Comparison of ENCODE assay signal across 10 cellular contexts in genomic region chr1:39692152-39693064, GRCh38. TPM values are rescaled to one million over a fixed set of nuclear protein-coding genes. Genes with fewer than 3 reads are reported as not detected.
DNase-seq lines count a peak whose midpoint lies in the region; TF ChIP-seq lines count a peak whose summit lies in the region.
"Had no signal": no experiment of that assay in that cellular context is flagged by ENCODE, and none has a peak within 500 bp of the region (broad histone marks: within the 10 kb centered on the region; RNA-seq: fewer than 3 reads in every experiment).

No MANE protein-coding gene starts in this region.

- H3K9me3 ChIP-seq in vagina, result no peaks in the 10 kb centered on the region

- TF ChIP-seq CTCF in vagina (IDR thresholded peaks at IDR 0.05) (no peak), GM13976 (IDR thresholded peaks at IDR 0.05; ENCODE audit: borderline replicate concordance, control extremely low read depth, extremely low read depth, insufficient read depth, missing control alignments) (no peak)

- no peaks in the 10 kb centered on the region for H3K27me3 ChIP-seq in vagina

- H3K27ac ChIP-seq in angular gyrus (ENCODE audit: low read depth, low read length) (peak overlapping the region; percentile 78), vagina (no peak overlapping the region)

- peak; percentile 18 for DNase-seq in stimulated activated CD4-positive, alpha-beta T cell treated with anti-CD3 and anti-CD28 coated beads, Interleukin-15, amount 100 ng/mL, for 24 hours
- no peak for DNase-seq in stimulated activated CD4-positive, alpha-beta T cell treated with anti-CD3 and anti-CD28 coated beads, Interleukin-1b, Interleukin-23, amount 100 ng/mL, for 48 hours
- peak; percentile 46 for DNase-seq in midbrain (lab: John Stamatoyannopoulos, UW)
- DNase-seq in vagina (ENCODE audit: extremely low spot score in 2 of 2), result no peak
- no peak for DNase-seq in amniotic stem cell (lab: John Stamatoyannopoulos, UW)
- no peak for DNase-seq in NCI-H345 (lab: John Stamatoyannopoulos, UW)
- no peak for DNase-seq in GM13976 (ENCODE audit: low spot score)

- H3K4me3 ChIP-seq in vagina, result peak overlapping the region; percentile 21 to 34

- peaks cover 21% of the 10 kb centered on the region for H3K4me1 ChIP-seq in vagina

- in situ Hi-C loops in GM13976 (cut with MboI; ENCODE audit: low sequenced_read_pairs, unreplicated experiment), result no loop called here

- TF ChIP-seq POLR2A in vagina (IDR thresholded peaks at IDR 0.05), result no peak

- no peaks in the 10 kb centered on the region for H3K36me3 ChIP-seq in vagina

- intact Hi-C loops in vagina (cut with DNase I), result no loop called here

RNA-seq across cellular contexts. Expression of gene HPCAL4, which starts 1.2 kb away (rescaled TPM):
- total RNA-seq in vagina, result 0.49 TPM
- total RNA-seq: HT1080, lung microvascular endothelial cell had no signal

RNA-seq across cellular contexts. Expression of gene NT5C1A, which starts 20.5 kb away (rescaled TPM):
- total RNA-seq in vagina, result not detected
- total RNA-seq: HT1080, lung microvascular endothelial cell had no signal

RNA-seq across cellular contexts. Expression of gene PPIE, which starts 46.3 kb away (rescaled TPM):
- total RNA-seq in vagina, result 32.4 TPM

RNA-seq across cellular contexts. Expression of gene HEYL, which starts 53.0 kb away (rescaled TPM):
- 8.8 TPM for total RNA-seq in vagina
- total RNA-seq: HT1080, lung microvascular endothelial cell had no signal

Comparison
In these comparisons a context has a peak if more than half of its experiments do, and no peak if none do; other contexts are left out.
1. DNase-seq: peak in stimulated activated CD4-positive, alpha-beta T cell treated with anti-CD3 and anti-CD28 coated beads, Interleukin-15, amount 100 ng/mL, for 24 hours (single experiment) and midbrain (single experiment); none in stimulated activated CD4-positive, alpha-beta T cell treated with anti-CD3 and anti-CD28 coated beads, Interleukin-1b, Interleukin-23, amount 100 ng/mL, for 48 hours (single experiment), vagina (0 of 2), amniotic stem cell (single experiment), NCI-H345 (single experiment) and GM13976 (single experiment).